1 cellular context compared by ENCODE assay signal in genomic region chr2:191302459-191303155, GRCh38.
TF ChIP-seq lines count a peak whose summit lies in the region.

No MANE protein-coding gene starts in this region.

TF ChIP-seq in HepG2, 621 proteins besides CTCF, POLR2A, EP300 and RAD21 (continued from another document):
- TF ChIP-seq HOMEZ (CRISPR knock-in tag; IDR thresholded peaks at IDR 0.05; ENCODE audit: low read depth): peak; percentile 64; the same call in 1 of the 2 replicates
- TF ChIP-seq SMC3 (IDR thresholded peaks at IDR 0.05; ENCODE audit: low read length): peak; percentile 78; the same call in 1 of the 2 replicates
- TF ChIP-seq SAP130 (CRISPR knock-in tag; IDR thresholded peaks at IDR 0.05; ENCODE audit: low read depth): peak; percentile 39; the same call in 1 of the 2 replicates
- no peak for TF ChIP-seq ZSCAN21 (CRISPR knock-in tag; IDR thresholded peaks at IDR 0.05; ENCODE audit: borderline replicate concordance)
- no peak for TF ChIP-seq ZBTB37 (CRISPR knock-in tag; IDR thresholded peaks at IDR 0.05)
- 0 out of 2 replicates have a peak, but pooled peaks have one; percentile 20 for TF ChIP-seq RFX3 (CRISPR knock-in tag; IDR thresholded peaks at IDR 0.05)
